In the genomic region with DNA sequence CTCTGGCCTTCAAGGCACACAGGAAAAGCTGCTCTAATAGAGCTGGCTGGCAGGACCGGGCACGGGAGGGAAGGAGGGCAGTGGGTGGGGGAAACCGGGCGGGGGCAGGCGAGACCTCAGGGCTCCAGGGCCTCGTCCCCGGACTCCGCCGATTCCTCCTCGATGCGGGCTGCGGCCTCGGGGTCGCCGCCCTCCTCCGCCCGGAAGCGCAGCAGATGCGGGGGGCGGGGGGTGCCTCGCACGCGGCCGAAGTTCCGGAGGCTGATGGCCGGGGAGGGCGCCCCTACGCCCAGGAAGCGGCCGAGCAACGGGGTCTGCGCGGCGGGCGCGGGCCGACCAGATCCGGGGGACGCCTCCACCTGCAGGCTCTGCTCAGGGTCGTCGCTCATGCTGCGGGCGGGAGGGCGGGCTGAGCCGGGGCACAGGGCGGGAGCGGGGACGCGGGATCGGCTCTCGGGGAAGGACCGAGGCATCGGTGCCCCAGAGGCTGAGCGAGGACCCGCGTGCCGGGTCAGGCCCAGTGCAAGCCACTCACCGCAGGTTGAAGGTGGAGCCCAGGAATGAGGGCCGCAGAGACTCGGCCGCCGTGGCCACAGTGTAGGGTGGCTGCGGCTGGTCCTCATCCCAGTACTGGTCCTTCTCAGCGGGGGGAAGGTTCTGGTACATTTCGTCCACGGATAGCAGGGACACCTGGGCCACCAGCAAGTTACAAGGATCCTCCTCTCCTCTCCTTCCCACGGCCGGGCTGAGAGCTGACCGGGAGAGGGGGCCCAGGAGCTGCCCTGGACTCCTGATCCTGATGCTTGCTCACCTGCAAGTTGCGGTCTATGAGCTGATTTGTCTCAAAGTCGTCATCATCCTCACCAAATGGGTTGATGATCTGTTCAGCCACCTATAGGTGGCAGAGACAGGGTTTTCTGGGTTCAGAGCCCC, we compare ENCODE assay signal across 8 cellular contexts. TPM values are rescaled to one million over a fixed set of nuclear protein-coding genes. Genes with fewer than 3 reads are reported as not detected.
DNase-seq lines count a peak whose midpoint lies in the region; FAIRE-seq and TF ChIP-seq lines count a peak whose summit lies in the region.

No MANE protein-coding gene starts in this region.

- no peaks in the 10 kb centered on the region for H3K9me3 Mint-ChIP-seq in nephron

- H3K27ac ChIP-seq in SJSA1, result no peak overlapping the region
- no peak overlapping the region for H3K27ac ChIP-seq in endothelial cell of umbilical vein (ENCODE audit: insufficient read depth, low read depth, low read length)

- peak; percentile 48 for DNase-seq in GM12865 (ENCODE audit: low read depth)
- DNase-seq in SJSA1 (ENCODE audit: low read depth in 1 of 2, low spot score in 2 of 2), result no peak
- DNase-seq in endothelial cell of umbilical vein (ENCODE audit: low read depth, low spot score), result no peak
- no peak for DNase-seq in NCI-H128 (lab: John Stamatoyannopoulos, UW; ENCODE audit: unreplicated experiment)
- no peak for DNase-seq in NCI-H2107 treated with DMSO at 0.1 percent for 48 hours (lab: John Stamatoyannopoulos, UW; ENCODE audit: unreplicated experiment)
- DNase-seq in NK-92 (lab: John Stamatoyannopoulos, UW; ENCODE audit: unreplicated experiment), result no peak
- DNase-seq in COLO829 (ENCODE audit: low spot score), result no peak

- no TSS peak for BruUV-seq in endothelial cell of umbilical vein (replicated peaks; lab: Mats Ljungman, UMichigan)

- H3K9ac ChIP-seq in endothelial cell of umbilical vein (replicated peaks; ENCODE audit: extremely low read depth, insufficient read depth, low read length), result no peak overlapping the region

- H3K4me2 ChIP-seq in endothelial cell of umbilical vein (ENCODE audit: insufficient read depth, low read length), result no peak overlapping the region

- no peaks in the 10 kb centered on the region for H4K20me1 ChIP-seq in endothelial cell of umbilical vein (replicated peaks; ENCODE audit: control insufficient read depth, extremely low read depth, insufficient read depth, low read length)

- peak overlapping the region; percentile 30 to 70 (median 47) for H3K27ac Mint-ChIP-seq in nephron

- H3K4me1 Mint-ChIP-seq in nephron, result peaks cover 15% of the 10 kb centered on the region

- peaks cover 34% of the 10 kb centered on the region for H3K36me3 ChIP-seq in SJSA1
- no peaks in the 10 kb centered on the region for H3K36me3 ChIP-seq in endothelial cell of umbilical vein (ENCODE audit: control insufficient read depth in 2 of 2, extremely low read depth in 1 of 2, insufficient read depth in 2 of 2, low read length in 2 of 2)

- no peak for FAIRE-seq in endothelial cell of umbilical vein (lab: Jason Lieb, UNC)

- peak overlapping the region; percentile 64 for H3K4me3 ChIP-seq in GM12865 (ENCODE audit: low read depth, low read length)
- peak overlapping the region; percentile 20 for H3K4me3 ChIP-seq in SJSA1
- H3K4me3 ChIP-seq in endothelial cell of umbilical vein (replicated peaks in 1 of 3; ENCODE audit: insufficient read depth in 1 of 3, low read depth in 1 of 3, low read length in 3 of 3), result peak overlapping the region in 1 of 3 experiments; percentile 30

- TF ChIP-seq CTCF in GM12865 (IDR thresholded peaks at IDR 0.05; ENCODE audit: insufficient read depth, low read depth, low read length, missing control alignments), result no peak
- no peak for TF ChIP-seq CTCF in endothelial cell of umbilical vein (IDR thresholded peaks at IDR 0.05; ENCODE audit: extremely low read depth in 1 of 2, insufficient read depth in 1 of 2, low read depth in 1 of 2, low read length in 2 of 2)
- no peak for TF ChIP-seq CTCF in nephron (IDR thresholded peaks at IDR 0.05; ENCODE audit: unreplicated experiment in 3 of 3)

- no peaks in the 10 kb centered on the region for H3K9me1 ChIP-seq in endothelial cell of umbilical vein (replicated peaks; ENCODE audit: control insufficient read depth, extremely low read depth, insufficient read depth, low read length)

- H3K4me1 ChIP-seq in SJSA1 (replicated peaks), result peaks cover 11% of the 10 kb centered on the region
- H3K4me1 ChIP-seq in endothelial cell of umbilical vein (ENCODE audit: control insufficient read depth, extremely low read depth, insufficient read depth, low read length), result peaks cover 10% of the 10 kb centered on the region

- H3K79me2 ChIP-seq in endothelial cell of umbilical vein (ENCODE audit: control insufficient read depth, insufficient read depth, low read length), result no peaks in the 10 kb centered on the region

- CTCF ChIA-PET in endothelial cell of umbilical vein (lab: Charles Lee), result interaction anchor here (0.6 to 1.9 kb wide), 6 partner anchors 9 to 1095 kb away, joined by 3 to 4 read pairs (median 4); partner anchors contain the start of genes HECTD3, PLK3 and RNU5D-1

- intact Hi-C loops in endothelial cell of umbilical vein (cut with micrococcal nuclease), result no loop called here

- peaks cover 3% of the 10 kb centered on the region for H3K27me3 Mint-ChIP-seq in nephron (ENCODE audit: low read depth)

- peak overlapping the region; percentile 5 for H2AFZ ChIP-seq in endothelial cell of umbilical vein (ENCODE audit: low read depth, low read length)

- POLR2A ChIA-PET in endothelial cell of umbilical vein (lab: Charles Lee), result interaction anchor here (0.7 to 1.2 kb wide), 3 partner anchors 8 to 35 kb away, joined by 3 to 4 read pairs (median 4); partner anchors contain the start of gene RPS8

- H3K9me3 ChIP-seq in SJSA1 (replicated peaks) (no peaks in the 10 kb centered on the region), endothelial cell of umbilical vein (replicated peaks; ENCODE audit: control insufficient read depth, insufficient read depth, low read length) (no peaks in the 10 kb centered on the region)

- H3K27me3 ChIP-seq in SJSA1 (replicated peaks) (0 out of 2 replicates have a peak, but pooled peaks cover 2% of the 10 kb centered on the region), endothelial cell of umbilical vein (ENCODE audit: control insufficient read depth in 2 of 2, insufficient read depth in 2 of 2, low read length in 2 of 2) (no peaks in the 10 kb centered on the region)

- TF ChIP-seq POLR2A in endothelial cell of umbilical vein (IDR thresholded peaks at IDR 0.05; ENCODE audit: low read depth, low read length), result no peak

- peak overlapping the region; percentile 66 to 80 (median 77) for H3K4me3 Mint-ChIP-seq in nephron

- dilution Hi-C loops in endothelial cell of umbilical vein (cut with MboI; ENCODE audit: extremely low pct_ligation_motif_present, low sequenced_read_pairs), result no loop called here

- H3K36me3 Mint-ChIP-seq in nephron (ENCODE audit: low read depth), result peaks cover 28% of the 10 kb centered on the region

RNA-seq across cellular contexts. Expression of gene BEST4, which starts 3.6 kb away (rescaled TPM):
- total RNA-seq in SJSA1 (2014; rRNA removed; shearing (Covaris generic)), result not detected in 2 replicates
- 0.21 TPM in 1 of 2 replicates, not detected in the other for total RNA-seq in endothelial cell of umbilical vein
- 0.21 and 0.29 TPM in 2 replicates for polyA plus RNA-seq in endothelial cell of umbilical vein
- 0.04 and 0.18 TPM in 2 replicates for polyA plus RNA-seq in endothelial cell of umbilical vein (2011; cell fraction: cytosol; rRNA removed)
- polyA plus RNA-seq in endothelial cell of umbilical vein (2011; cell fraction: nucleus; rRNA removed), result 1.5 and 2.3 TPM in 2 replicates
- polyA plus RNA-seq in endothelial cell of umbilical vein (2012), result 0.13 and 0.19 TPM in 2 replicates
- polyA minus RNA-seq in endothelial cell of umbilical vein, result 0.23 TPM in 1 of 2 replicates, not detected in the other
- not detected for polyA minus RNA-seq in endothelial cell of umbilical vein (2011; cell fraction: cytosol; rRNA and poly(A)+ RNA removed)
- polyA minus RNA-seq in endothelial cell of umbilical vein (2011; cell fraction: nucleus; rRNA and poly(A)+ RNA removed), result 0.38 TPM in 1 of 2 replicates, not detected in the other

RNA-seq across cellular contexts. Expression of gene RPS8, which starts 9.0 kb away (rescaled TPM):
- 1,737 and 1,982 TPM in 2 replicates for total RNA-seq in SJSA1 (2014; rRNA removed; shearing (Covaris generic))
- total RNA-seq in endothelial cell of umbilical vein, result 1,842 and 1,896 TPM in 2 replicates
- polyA plus RNA-seq in endothelial cell of umbilical vein, result 1,808 and 2,306 TPM in 2 replicates
- 3,283 and 3,531 TPM in 2 replicates for polyA plus RNA-seq in endothelial cell of umbilical vein (2011; cell fraction: cytosol; rRNA removed)
- polyA plus RNA-seq in endothelial cell of umbilical vein (2011; cell fraction: nucleus; rRNA removed), result 932 and 975 TPM in 2 replicates
- polyA plus RNA-seq in endothelial cell of umbilical vein (2012), result 2,261 and 2,441 TPM in 2 replicates
- 588 and 642 TPM in 2 replicates for polyA minus RNA-seq in endothelial cell of umbilical vein
- 729 TPM for polyA minus RNA-seq in endothelial cell of umbilical vein (2011; cell fraction: cytosol; rRNA and poly(A)+ RNA removed)
- 116 and 129 TPM in 2 replicates for polyA minus RNA-seq in endothelial cell of umbilical vein (2011; cell fraction: nucleus; rRNA and poly(A)+ RNA removed)

RNA-seq across cellular contexts. Expression of gene PLK3, which starts 15.8 kb away (rescaled TPM):
- 7.0 and 9.6 TPM in 2 replicates for total RNA-seq in SJSA1 (2014; rRNA removed; shearing (Covaris generic))
- 55.0 and 60.0 TPM in 2 replicates for total RNA-seq in endothelial cell of umbilical vein
- 66.7 and 90.1 TPM in 2 replicates for polyA plus RNA-seq in endothelial cell of umbilical vein
- polyA plus RNA-seq in endothelial cell of umbilical vein (2011; cell fraction: cytosol; rRNA removed), result 40.1 and 43.5 TPM in 2 replicates
- polyA plus RNA-seq in endothelial cell of umbilical vein (2011; cell fraction: nucleus; rRNA removed), result 170 and 214 TPM in 2 replicates
- polyA plus RNA-seq in endothelial cell of umbilical vein (2012), result 22.4 and 28.9 TPM in 2 replicates
- 42.3 and 50.8 TPM in 2 replicates for polyA minus RNA-seq in endothelial cell of umbilical vein
- 5.4 TPM for polyA minus RNA-seq in endothelial cell of umbilical vein (2011; cell fraction: cytosol; rRNA and poly(A)+ RNA removed)
- 57.2 and 80.3 TPM in 2 replicates for polyA minus RNA-seq in endothelial cell of umbilical vein (2011; cell fraction: nucleus; rRNA and poly(A)+ RNA removed)

RNA-seq across cellular contexts. Expression of gene DYNLT4, which starts 22.8 kb away (rescaled TPM):
- not detected in 2 replicates for total RNA-seq in SJSA1 (2014; rRNA removed; shearing (Covaris generic))
- total RNA-seq in endothelial cell of umbilical vein, result 0.62 and 1.1 TPM in 2 replicates
- polyA plus RNA-seq in endothelial cell of umbilical vein, result 0.46 and 1.1 TPM in 2 replicates
- polyA plus RNA-seq in endothelial cell of umbilical vein (2011; cell fraction: cytosol; rRNA removed), result 0.19 and 0.28 TPM in 2 replicates
- polyA plus RNA-seq in endothelial cell of umbilical vein (2011; cell fraction: nucleus; rRNA removed), result 0.64 and 0.65 TPM in 2 replicates
- polyA plus RNA-seq in endothelial cell of umbilical vein (2012), result 0.30 and 0.33 TPM in 2 replicates
- 0.28 and 0.83 TPM in 2 replicates for polyA minus RNA-seq in endothelial cell of umbilical vein
- not detected for polyA minus RNA-seq in endothelial cell of umbilical vein (2011; cell fraction: cytosol; rRNA and poly(A)+ RNA removed)
- polyA minus RNA-seq in endothelial cell of umbilical vein (2011; cell fraction: nucleus; rRNA and poly(A)+ RNA removed), result 6.7 TPM in 1 of 2 replicates, not detected in the other

RNA-seq across cellular contexts. Expression of gene BTBD19, which starts 24.0 kb away (rescaled TPM):
- total RNA-seq in SJSA1 (2014; rRNA removed; shearing (Covaris generic)), result 0.81 and 4.0 TPM in 2 replicates
- 69.9 and 72.5 TPM in 2 replicates for total RNA-seq in endothelial cell of umbilical vein
- 97.9 and 115 TPM in 2 replicates for polyA plus RNA-seq in endothelial cell of umbilical vein
- polyA plus RNA-seq in endothelial cell of umbilical vein (2011; cell fraction: cytosol; rRNA removed), result 24.1 and 36.0 TPM in 2 replicates
- 280 and 331 TPM in 2 replicates for polyA plus RNA-seq in endothelial cell of umbilical vein (2011; cell fraction: nucleus; rRNA removed)
- 20.8 and 28.6 TPM in 2 replicates for polyA plus RNA-seq in endothelial cell of umbilical vein (2012)
- 50.7 and 56.2 TPM in 2 replicates for polyA minus RNA-seq in endothelial cell of umbilical vein
- polyA minus RNA-seq in endothelial cell of umbilical vein (2011; cell fraction: cytosol; rRNA and poly(A)+ RNA removed), result not detected
- polyA minus RNA-seq in endothelial cell of umbilical vein (2011; cell fraction: nucleus; rRNA and poly(A)+ RNA removed), result 88.6 and 106 TPM in 2 replicates
